Comparison of ENCODE assay signal across 27 cellular contexts in genomic region chr6:130558131-130558530, GRCh38.
"Had no signal": no experiment of that assay in that cellular context is flagged by ENCODE, and none has a peak within 500 bp of the region (broad histone marks: within the 10 kb centered on the region; RNA-seq: fewer than 3 reads in every experiment).

No MANE protein-coding gene starts in this region.

- DNase-seq: activated CD4-positive, alpha-beta T cell treated with anti-CD3 and anti-CD28 coated beads, Interleukin-2, amount 10 ng/mL, durations not matched to agents 24 days and 14 days; activated CD4-positive, alpha-beta T cell treated with anti-CD3 and anti-CD28 coated beads, Interleukin-2, amount 50 U/mL, for 4 hours; activated CD8-positive, alpha-beta T cell treated with anti-CD3 and anti-CD28 coated beads for 36 hours; activated effector memory CD4-positive, alpha-beta T cell treated with anti-CD3 and anti-CD28 coated beads, Interleukin-2, amount 50 U/mL, for 16 hours; activated naive CD4-positive, alpha-beta T cell; activated naive CD4-positive, alpha-beta T cell treated with anti-CD3 and anti-CD28 coated beads, Interleukin-2, amount 50 U/mL, for 16 hours; activated naive CD8-positive, alpha-beta T cell treated with anti-CD3 and anti-CD28 coated beads for 36 hours; activated T-cell treated with anti-CD3 and anti-CD28 coated beads, Interleukin-2, amount 50 U/mL, for 1 hour; activated T-cell treated with anti-CD3 and anti-CD28 coated beads, Interleukin-2, amount 50 U/mL, for 72 hours; amygdala; body of pancreas; NCI-H1694 treated with DMSO at 0.1 percent for 48 hours; NCI-H2029; NCI-H2227 treated with DMSO at 0.1 percent for 48 hours; NCI-H446; NCI-H510A treated with DMSO at 0.1 percent for 48 hours; NCI-H526 treated with DMSO at 0.1 percent for 48 hours; NK-92 treated with Interleukin-12 subunit alpha and Interleukin-12 subunit beta, amount 100 ng/mL, for 24 hours; PC-3; SIG-M5; T1000; WERI-Rb-1 had no signal

- H3K4me2 ChIP-seq: KMS-11 had no signal

- H3K36me3 ChIP-seq: breast epithelium, WERI-Rb-1 had no signal

- H3K27ac ChIP-seq: body of pancreas, breast epithelium, KMS-11, RWPE1, WERI-Rb-1 had no signal

- H3K9me3 ChIP-seq: body of pancreas, breast epithelium had no signal

- H3K9ac ChIP-seq: KMS-11 had no signal

- ATAC-seq: activated CD8-positive, alpha-beta T cell treated with anti-CD3 and anti-CD28 coated beads for 36 hours; activated T-cell treated with anti-CD3 and anti-CD28 coated beads, Interleukin-2, amount 50 U/mL, for 72 hours; activated T-helper 17 cell treated with anti-CD3 and anti-CD28 coated beads, Interleukin-2, amount 50 U/mL, for 72 hours; body of pancreas; PC-3; Right ventricle myocardium inferior had no signal

- H3K27me3 ChIP-seq: body of pancreas, breast epithelium had no signal

- H3K4me1 ChIP-seq: body of pancreas, breast epithelium had no signal

- H3K4me3 ChIP-seq: body of pancreas, breast epithelium had no signal
